22 cellular contexts compared by ENCODE assay signal in genomic region chr11:111990381-111990780, GRCh38.
"Had no signal": no experiment of that assay in that cellular context is flagged by ENCODE, and none has a peak within 500 bp of the region (broad histone marks: within the 10 kb centered on the region; RNA-seq: fewer than 3 reads in every experiment).

No MANE protein-coding gene starts in this region.

- H3K4me3 Mint-ChIP-seq: IgD-negative memory B cell had no signal

- DNase-seq: KBM-7, NCI-H1092, NCI-H1105 treated with DMSO at 0.1 percent for 48 hours, NCI-H1417 treated with DMSO at 0.1 percent for 48 hours, NCI-H146, NCI-H1694 treated with DMSO at 0.1 percent for 48 hours, NCI-H1930, NCI-H2081, NCI-H2107, NCI-H2171, NCI-H226, NCI-H446, NCI-H510A, NCI-H524 treated with DMSO at 0.1 percent for 48 hours, NCI-H69, NCI-H774, RPMI8226, SHP77, SK-N-SH had no signal

- H3K9me3 ChIP-seq: SK-N-SH had no signal

- H3K27ac Mint-ChIP-seq: IgD-negative memory B cell had no signal

- FAIRE-seq: RCC 7860 had no signal

- H3K4me1 Mint-ChIP-seq: IgD-negative memory B cell had no signal

- H3K27ac ChIP-seq: HL-60 had no signal

- H3K27me3 Mint-ChIP-seq: IgD-negative memory B cell had no signal

- H3K36me3 Mint-ChIP-seq: IgD-negative memory B cell had no signal

- H3K9me3 Mint-ChIP-seq: IgD-negative memory B cell had no signal
